ENCODE assay signal across 1 cellular context in the genomic region with DNA sequence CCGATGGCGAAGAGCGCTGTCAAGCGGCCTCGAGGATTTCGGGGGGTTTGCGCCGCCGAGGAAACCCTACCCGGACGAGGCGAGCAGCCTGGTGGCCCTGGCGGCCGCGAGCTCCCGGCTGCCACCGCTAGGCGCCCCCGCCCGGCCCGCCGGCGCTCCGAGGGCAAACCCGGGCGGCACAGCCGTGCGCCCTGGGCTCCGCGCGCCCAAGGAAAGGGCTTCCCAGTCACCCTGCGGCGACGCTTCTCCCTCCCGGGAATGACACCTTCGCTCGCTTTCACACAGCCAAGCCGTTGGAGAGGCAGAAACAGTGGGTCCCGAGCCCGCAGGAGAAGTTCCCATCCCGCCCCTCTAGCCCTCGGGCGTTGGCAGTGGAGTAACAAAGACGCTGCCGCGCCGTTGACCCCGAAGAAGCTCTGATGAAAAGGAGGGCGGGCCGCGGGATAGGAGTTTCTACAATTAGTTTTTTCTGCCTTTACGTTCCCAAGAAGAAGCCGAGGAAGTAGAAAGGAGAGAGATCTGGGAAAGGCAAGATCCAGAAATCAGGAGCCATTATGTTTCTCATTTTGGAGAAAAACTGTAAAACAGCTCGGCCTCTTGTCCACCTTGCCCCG.
TF ChIP-seq lines count a peak whose summit lies in the region.

No MANE protein-coding gene starts in this region.

TF ChIP-seq in HEK293, 187 proteins besides CTCF, POLR2A, EP300 and RAD21 (continued from another document):
- TF ChIP-seq, protein P1, sequence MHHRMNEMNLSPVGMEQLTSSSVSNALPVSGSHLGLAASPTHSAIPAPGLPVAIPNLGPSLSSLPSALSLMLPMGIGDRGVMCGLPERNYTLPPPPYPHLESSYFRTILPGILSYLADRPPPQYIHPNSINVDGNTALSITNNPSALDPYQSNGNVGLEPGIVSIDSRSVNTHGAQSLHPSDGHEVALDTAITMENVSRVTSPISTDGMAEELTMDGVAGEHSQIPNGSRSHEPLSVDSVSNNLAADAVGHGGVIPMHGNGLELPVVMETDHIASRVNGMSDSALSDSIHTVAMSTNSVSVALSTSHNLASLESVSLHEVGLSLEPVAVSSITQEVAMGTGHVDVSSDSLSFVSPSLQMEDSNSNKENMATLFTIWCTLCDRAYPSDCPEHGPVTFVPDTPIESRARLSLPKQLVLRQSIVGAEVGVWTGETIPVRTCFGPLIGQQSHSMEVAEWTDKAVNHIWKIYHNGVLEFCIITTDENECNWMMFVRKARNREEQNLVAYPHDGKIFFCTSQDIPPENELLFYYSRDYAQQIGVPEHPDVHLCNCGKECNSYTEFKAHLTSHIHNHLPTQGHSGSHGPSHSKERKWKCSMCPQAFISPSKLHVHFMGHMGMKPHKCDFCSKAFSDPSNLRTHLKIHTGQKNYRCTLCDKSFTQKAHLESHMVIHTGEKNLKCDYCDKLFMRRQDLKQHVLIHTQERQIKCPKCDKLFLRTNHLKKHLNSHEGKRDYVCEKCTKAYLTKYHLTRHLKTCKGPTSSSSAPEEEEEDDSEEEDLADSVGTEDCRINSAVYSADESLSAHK (tag by site-specific recombination; IDR thresholded peaks at IDR 0.05), result no peak
- TF ChIP-seq, protein P2, sequence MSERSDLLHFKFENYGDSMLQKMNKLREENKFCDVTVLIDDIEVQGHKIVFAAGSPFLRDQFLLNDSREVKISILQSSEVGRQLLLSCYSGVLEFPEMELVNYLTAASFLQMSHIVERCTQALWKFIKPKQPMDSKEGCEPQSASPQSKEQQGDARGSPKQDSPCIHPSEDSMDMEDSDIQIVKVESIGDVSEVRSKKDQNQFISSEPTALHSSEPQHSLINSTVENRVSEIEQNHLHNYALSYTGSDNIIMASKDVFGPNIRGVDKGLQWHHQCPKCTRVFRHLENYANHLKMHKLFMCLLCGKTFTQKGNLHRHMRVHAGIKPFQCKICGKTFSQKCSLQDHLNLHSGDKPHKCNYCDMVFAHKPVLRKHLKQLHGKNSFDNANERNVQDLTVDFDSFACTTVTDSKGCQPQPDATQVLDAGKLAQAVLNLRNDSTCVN (tag by site-specific recombination; optimal IDR thresholded peaks at IDR 0.05), result peak; percentile 50
